ENCODE assay signal across 16 cellular contexts in genomic region chr1:221457706-221458429, GRCh38.
A peak's percentile ranks its signal among the peaks of the same experiment; 100 is the strongest.
DNase-seq lines count a peak whose midpoint lies in the region; ATAC-seq, FAIRE-seq and TF ChIP-seq lines count a peak whose summit lies in the region.
"Had no signal": no experiment of that assay in that cellular context is flagged by ENCODE, and none has a peak within 500 bp of the region (broad histone marks: within the 10 kb centered on the region; RNA-seq: fewer than 3 reads in every experiment).

No MANE protein-coding gene starts in this region.

- H3K4me3 Mint-ChIP-seq in H9: no peak overlapping the region
- no peak overlapping the region for H3K4me3 Mint-ChIP-seq in activated T-cell treated with anti-CD3 and anti-CD28 coated beads, Interleukin-2, amount 50 U/mL, for 4 hours
- H3K4me3 Mint-ChIP-seq: natural killer cell treated with Interleukin-12 subunit alpha and Interleukin-12 subunit beta and Interleukin-15 and Interleukin-18, amount 100 ng/mL, for 72 hours; T-helper 2 cell treated with Interferon-gamma antibody and Interleukin-4, amounts not matched to agents 5 μg/mL and 100 μg/mL, for 36 hours had no signal

- H3K27me3 ChIP-seq in H9 (ENCODE audit: insufficient read depth, low read length): no peaks in the 10 kb centered on the region
- no peaks in the 10 kb centered on the region for H3K27me3 ChIP-seq in left lung
- no peaks in the 10 kb centered on the region for H3K27me3 ChIP-seq in skeletal muscle tissue (ENCODE audit: control insufficient read depth in 3 of 3, insufficient read depth in 3 of 3, low read length in 3 of 3)
- H3K27me3 ChIP-seq: ascending aorta, testis had no signal

- H2BK20ac ChIP-seq in H9 (ENCODE audit: low read depth, low read length, poor library complexity, severe bottlenecking): no peak overlapping the region

- H3K4me3 ChIP-seq in left lung: no peak overlapping the region
- peak overlapping the region in 1 of 3 donors; percentile 11 for H3K4me3 ChIP-seq in skeletal muscle tissue (ENCODE audit: low read length in 3 of 3)
- H3K4me3 ChIP-seq: ascending aorta, testis had no signal

- H3K36me3 ChIP-seq in left lung (no peaks in the 10 kb centered on the region), skeletal muscle tissue (ENCODE audit: control insufficient read depth in 3 of 3, insufficient read depth in 3 of 3, low read length in 3 of 3) (no peaks in the 10 kb centered on the region)
- H3K36me3 ChIP-seq: ascending aorta had no signal

- no peaks in the 10 kb centered on the region for H3K27me3 Mint-ChIP-seq in H9 (ENCODE audit: low read depth)
- peaks cover 14% of the 10 kb centered on the region for H3K27me3 Mint-ChIP-seq in activated T-cell treated with anti-CD3 and anti-CD28 coated beads, Interleukin-2, amount 50 U/mL, for 4 hours (ENCODE audit: low read depth)

- no peak overlapping the region for H3K14ac ChIP-seq in H9 (ENCODE audit: insufficient read depth, low read length)

- H3K23ac ChIP-seq in H9 (ENCODE audit: insufficient read length, low read depth, low read length): no peak overlapping the region

- H3K27ac ChIP-seq in H9 (ENCODE audit: insufficient read length, low read depth, low read length): no peak overlapping the region
- H3K27ac ChIP-seq in left lung: no peak overlapping the region
- peak overlapping the region; percentile 83 for H3K27ac ChIP-seq in skeletal muscle tissue (ENCODE audit: low read depth, low read length)
- H3K27ac ChIP-seq: ascending aorta, testis had no signal

- intact Hi-C loops in left lung (cut with DNase I): no loop called here

- peaks cover 0 to 3% of the 10 kb centered on the region in 2 experiments; a peak in 2 of 5 replicates for H3K9me3 Mint-ChIP-seq in H9
- no peaks in the 10 kb centered on the region for H3K9me3 Mint-ChIP-seq in activated T-cell treated with anti-CD3 and anti-CD28 coated beads, Interleukin-2, amount 50 U/mL, for 4 hours
- H3K9me3 Mint-ChIP-seq: natural killer cell treated with Interleukin-12 subunit alpha and Interleukin-12 subunit beta and Interleukin-15 and Interleukin-18, amount 100 ng/mL, for 72 hours; T-helper 2 cell treated with Interferon-gamma antibody and Interleukin-4, amounts not matched to agents 5 μg/mL and 100 μg/mL, for 36 hours had no signal

- H3K9me3 ChIP-seq in H9 (ENCODE audit: control insufficient read depth, low read depth, low read length) (no peaks in the 10 kb centered on the region), left lung (no peaks in the 10 kb centered on the region), skeletal muscle tissue (ENCODE audit: control insufficient read depth in 3 of 3, low read length in 3 of 3) (no peaks in the 10 kb centered on the region)
- H3K9me3 ChIP-seq: ascending aorta, testis had no signal

- no peak for DNase-seq in H9
- DNase-seq in left lung: no peak
- DNase-seq in activated T-cell treated with anti-CD3 and anti-CD28 coated beads, Interleukin-2, amount 50 U/mL, for 4 hours: no peak
- DNase-seq in NOMO-1 (lab: John Stamatoyannopoulos, UW; ENCODE audit: unreplicated experiment in 2 of 2): no peak
- DNase-seq: activated effector memory CD4-positive, alpha-beta T cell treated with Interleukin-2 at 50 U/mL for 16 hours; hypothalamus; stimulated activated CD4-positive, alpha-beta T cell treated with anti-CD3 and anti-CD28 coated beads, Interleukin-2, amount 100 ng/mL, for 48 hours; testis had no signal

- H4K5ac ChIP-seq in H9 (ENCODE audit: insufficient read length, low read depth, low read length): no peak overlapping the region

- no CpG with 5 or more reads among the region's 7 CpGs for WGBS in H9 (ENCODE audit: extremely low coverage, insufficient read length, low lambda C conversion rate)

- H4K91ac ChIP-seq in H9 (ENCODE audit: insufficient read length, low read depth, low read length): no peak overlapping the region

- H3K79me2 ChIP-seq in H9 (ENCODE audit: insufficient read depth, low read length): no peaks in the 10 kb centered on the region

- no peak overlapping the region for H2BK120ac ChIP-seq in H9 (ENCODE audit: low read depth, low read length, poor library complexity, severe bottlenecking)

- no peaks in the 10 kb centered on the region for H4K20me1 ChIP-seq in H9 (ENCODE audit: control insufficient read depth, insufficient read depth, insufficient read length)

- no peak overlapping the region for H2BK5ac ChIP-seq in H9 (ENCODE audit: insufficient read length, low read length)

- no peak overlapping the region for H2BK15ac ChIP-seq in H9 (ENCODE audit: low read depth, low read length)

- H3K18ac ChIP-seq in H9 (ENCODE audit: insufficient read length, low read depth, low read length): no peak overlapping the region

- no peak overlapping the region for H3K27ac Mint-ChIP-seq in H9
- H3K27ac Mint-ChIP-seq: natural killer cell treated with Interleukin-12 subunit alpha and Interleukin-12 subunit beta and Interleukin-15 and Interleukin-18, amount 100 ng/mL, for 72 hours; T-helper 2 cell treated with Interferon-gamma antibody and Interleukin-4, amounts not matched to agents 5 μg/mL and 100 μg/mL, for 36 hours had no signal

- no peaks in the 10 kb centered on the region for H3K4me1 ChIP-seq in H9 (ENCODE audit: insufficient read depth, low read length)
- H3K4me1 ChIP-seq in left lung: no peaks in the 10 kb centered on the region
- H3K4me1 ChIP-seq in skeletal muscle tissue (ENCODE audit: control insufficient read depth in 3 of 3, insufficient read depth in 3 of 3, low read length in 3 of 3): peaks cover 0 to 31% (median 24%) of the 10 kb centered on the region in 3 donors
- H3K4me1 ChIP-seq: ascending aorta, testis had no signal

- no peak for TF ChIP-seq CTCF in H9 (conservative IDR thresholded peaks at IDR 0.05)
- no peak for TF ChIP-seq CTCF in left lung (IDR thresholded peaks at IDR 0.05)

- peak; percentile 98 for FAIRE-seq in endometrium (lab: Jason Lieb, UNC)
- FAIRE-seq: colon had no signal

- H3K4ac ChIP-seq in H9 (ENCODE audit: low read depth, low read length): no peak overlapping the region

- H3K9ac ChIP-seq in H9 (ENCODE audit: extremely low read depth, insufficient read length, low read length) (no peak overlapping the region), skeletal muscle tissue (ENCODE audit: low read depth in 1 of 3, low read length in 3 of 3) (peak overlapping the region in 2 of 3 donors; percentile 2 to 67)

- no peak overlapping the region for H3K4me2 ChIP-seq in H9 (ENCODE audit: insufficient read depth, insufficient read length, low read length)

- H3K4me1 Mint-ChIP-seq in H9: peaks cover 4% of the 10 kb centered on the region in 2 experiments; a peak in 3 of 4 replicates
- no peaks in the 10 kb centered on the region for H3K4me1 Mint-ChIP-seq in activated T-cell treated with anti-CD3 and anti-CD28 coated beads, Interleukin-2, amount 50 U/mL, for 4 hours (ENCODE audit: low read depth)

- no peak overlapping the region for H2AK5ac ChIP-seq in H9 (ENCODE audit: insufficient read length, low read length)

- no peak overlapping the region for H4K8ac ChIP-seq in H9 (replicated peaks; ENCODE audit: insufficient read length, low read depth, low read length)

- H3K56ac ChIP-seq in H9 (ENCODE audit: insufficient read length, low read depth, low read length): no peak overlapping the region

- peak overlapping the region; percentile 40 for H2AFZ ChIP-seq in H9 (ENCODE audit: low read length)

- no peak overlapping the region for H2BK12ac ChIP-seq in H9 (ENCODE audit: insufficient read length, low read depth, low read length)

- H3T11ph ChIP-seq in H9 (ENCODE audit: low read length): no peak overlapping the region

- H3K79me1 ChIP-seq in H9 (ENCODE audit: insufficient read depth, low read depth, low read length, poor library complexity, severe bottlenecking): no peaks in the 10 kb centered on the region

- no peaks in the 10 kb centered on the region for H3K23me2 ChIP-seq in H9 (ENCODE audit: insufficient read length, low read depth, low read length, poor library complexity, severe bottlenecking)

- peak; percentile 59 for ATAC-seq in left lung
- no peak for ATAC-seq in GM21576 (IDR thresholded peaks at IDR 0.05; ENCODE audit: unreplicated experiment)
- no peak for ATAC-seq in activated T-cell treated with anti-CD3 and anti-CD28 coated beads, Interleukin-2, amount 50 U/mL, for 4 hours
- ATAC-seq: activated CD4-positive, CD25-positive, alpha-beta regulatory T cell treated with anti-CD3 and anti-CD28 coated beads, Interleukin-2, amount 50 U/mL, for 24 hours; natural killer cell treated with Interleukin-12 subunit alpha and Interleukin-12 subunit beta and Interleukin-15 and Interleukin-18, amount 100 ng/mL, for 72 hours had no signal

- no peaks in the 10 kb centered on the region; a peak in 1 of 7 replicates for H3K36me3 Mint-ChIP-seq in H9 (ENCODE audit: insufficient read depth in 1 of 3, low read depth in 3 of 3)
- H3K36me3 Mint-ChIP-seq in activated T-cell treated with anti-CD3 and anti-CD28 coated beads, Interleukin-2, amount 50 U/mL, for 4 hours (ENCODE audit: insufficient read depth): no peaks in the 10 kb centered on the region
- H3K36me3 Mint-ChIP-seq: natural killer cell treated with Interleukin-12 subunit alpha and Interleukin-12 subunit beta and Interleukin-15 and Interleukin-18, amount 100 ng/mL, for 72 hours had no signal
